ENCODE assay signal across 8 cellular contexts in genomic region chr7:144738708-144739314, GRCh38.
DNase-seq lines count a peak whose midpoint lies in the region; ATAC-seq lines count a peak whose summit lies in the region.

No MANE protein-coding gene starts in this region.

- ATAC-seq in GM21515 (IDR thresholded peaks at IDR 0.05; ENCODE audit: unreplicated experiment) = peak; percentile 80
- ATAC-seq in HG03565 (IDR thresholded peaks at IDR 0.05; ENCODE audit: unreplicated experiment) = peak; percentile 93

- peak; percentile 13 for DNase-seq in stimulated activated CD4-positive, alpha-beta T cell treated with anti-CD3 and anti-CD28 coated beads, Interleukin-15, amount 100 ng/mL, for 24 hours
- no peak for DNase-seq in stimulated activated CD4-positive, alpha-beta T cell treated with anti-CD3 and anti-CD28 coated beads, Interleukin-1b, Interleukin-23, amount 100 ng/mL, for 48 hours
- DNase-seq in SKM-1 treated with dmso at 0.1 percent for 144 hours (lab: John Stamatoyannopoulos, UW; ENCODE audit: unreplicated experiment) (peak; percentile 27), fibroblast of gingiva (ENCODE audit: low read depth) (peak; percentile 14), pons (ENCODE audit: low spot score) (peak; percentile 55), HK-2 (ENCODE audit: unreplicated experiment) (no peak)

Comparison
In these comparisons a context has a peak if more than half of its experiments do, and no peak if none do; other contexts are left out.
1. DNase-seq: peak in stimulated activated CD4-positive, alpha-beta T cell treated with anti-CD3 and anti-CD28 coated beads, Interleukin-15, amount 100 ng/mL, for 24 hours (single experiment), SKM-1 treated with dmso at 0.1 percent for 144 hours (single experiment), fibroblast of gingiva (single experiment) and pons (single experiment); none in stimulated activated CD4-positive, alpha-beta T cell treated with anti-CD3 and anti-CD28 coated beads, Interleukin-1b, Interleukin-23, amount 100 ng/mL, for 48 hours (single experiment) and HK-2 (single experiment).